17 cellular contexts compared by ENCODE assay signal in the genomic region with DNA sequence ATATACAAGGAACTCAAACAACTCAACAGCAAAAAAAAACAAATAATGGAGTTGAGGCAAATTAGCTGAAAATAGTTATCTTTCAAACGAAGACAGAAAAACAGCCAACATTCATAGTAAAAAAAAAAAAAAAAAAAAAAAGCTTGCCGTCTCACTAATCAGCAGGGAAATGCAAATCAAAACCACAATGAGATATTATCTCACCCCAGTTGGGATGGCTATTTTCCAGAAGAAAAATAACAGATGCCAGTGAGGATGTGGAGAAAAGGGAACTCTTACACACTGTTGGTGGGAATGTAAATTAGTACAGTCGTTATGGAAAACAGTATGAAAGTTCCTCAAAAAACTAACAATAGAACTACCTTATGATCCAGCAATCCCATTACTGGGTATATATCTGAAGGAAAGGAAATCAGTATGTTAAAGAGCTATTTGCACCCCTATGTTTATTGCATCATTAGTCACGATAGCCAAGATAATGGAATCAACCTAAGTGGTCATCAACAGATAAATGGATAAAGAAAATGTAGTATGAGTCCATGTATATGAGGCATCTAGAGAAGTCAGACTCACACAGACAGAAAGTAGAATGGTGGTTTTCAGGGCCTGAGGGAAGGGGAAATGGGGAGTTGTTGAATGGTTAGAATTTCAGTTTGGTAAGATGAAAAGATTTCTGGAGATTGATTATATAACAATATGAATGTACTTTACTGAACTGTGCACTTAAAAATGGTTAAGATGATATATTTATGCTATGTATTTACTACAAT. TPM values are rescaled to one million over a fixed set of nuclear protein-coding genes. Genes with fewer than 3 reads are reported as not detected.
A peak's percentile ranks its signal among the peaks of the same experiment; 100 is the strongest.
DNase-seq lines count a peak whose midpoint lies in the region; ATAC-seq and TF ChIP-seq lines count a peak whose summit lies in the region.
"Had no signal": no experiment of that assay in that cellular context is flagged by ENCODE, and none has a peak within 500 bp of the region (broad histone marks: within the 10 kb centered on the region; RNA-seq: fewer than 3 reads in every experiment).

No MANE protein-coding gene starts in this region.

- H3K27ac Mint-ChIP-seq in memory B cell, result peak overlapping the region; percentile 8
- H3K27ac Mint-ChIP-seq: B cell had no signal

- WGBS in mammary epithelial cell (ENCODE audit: low coverage, missing lambda C conversion rate), result 21% methylated on average over 4 of the region's 4 CpGs

- H3K4me3 ChIP-seq in upper lobe of right lung (no peak overlapping the region), mammary epithelial cell (replicated peaks in 1 of 3; ENCODE audit: insufficient read depth in 1 of 3, low read depth in 2 of 3, low read length in 3 of 3) (no peak overlapping the region)
- H3K4me3 ChIP-seq: gastroesophageal sphincter, mucosa of descending colon, prostate gland, vagina had no signal

- dilution Hi-C loops in mammary epithelial cell (cut with HindIII; ENCODE audit: low sequenced_read_pairs), result no loop called here

- ATAC-seq in memory B cell (ENCODE audit: low read depth), result no peak
- no peak for ATAC-seq in upper lobe of right lung
- ATAC-seq in HG02973 (IDR thresholded peaks at IDR 0.05; ENCODE audit: unreplicated experiment), result no peak
- no peak for ATAC-seq in GM19455 (IDR thresholded peaks at IDR 0.05; ENCODE audit: unreplicated experiment)
- ATAC-seq: gastroesophageal sphincter, mucosa of descending colon had no signal

- peaks cover 10% of the 10 kb centered on the region for H3K4me1 Mint-ChIP-seq in memory B cell

- in situ Hi-C loops in mammary epithelial cell (cut with MboI; ENCODE audit: low sequenced_read_pairs in 2 of 2), result no loop called here

- intact Hi-C loops in upper lobe of right lung (cut with DNase I) (no loop called here), mammary epithelial cell (cut with micrococcal nuclease) (no loop called here)

- no peaks in the 10 kb centered on the region for H4K20me1 ChIP-seq in mammary epithelial cell (ENCODE audit: insufficient read depth, low read length)

- peaks cover 16% of the 10 kb centered on the region for H3K36me3 ChIP-seq in upper lobe of right lung
- no peaks in the 10 kb centered on the region for H3K36me3 ChIP-seq in mammary epithelial cell (ENCODE audit: insufficient read depth, low read length)
- H3K36me3 ChIP-seq: prostate gland had no signal

- H2AFZ ChIP-seq in mammary epithelial cell (ENCODE audit: low read depth, low read length), result no peak overlapping the region

- TF ChIP-seq CTCF in upper lobe of right lung (IDR thresholded peaks at IDR 0.05) (no peak), mammary epithelial cell (conservative IDR thresholded peaks at IDR 0.05 in 1 of 2, IDR thresholded peaks at IDR 0.05 in 1 of 2; ENCODE audit: extremely low read depth in 1 of 2, insufficient read depth in 1 of 2, low read depth in 1 of 2, low read length in 2 of 2) (no peak)

- H3K4me3 Mint-ChIP-seq in memory B cell, result no peak overlapping the region
- H3K4me3 Mint-ChIP-seq: B cell had no signal

- no peaks in the 10 kb centered on the region for H3K27me3 Mint-ChIP-seq in memory B cell
- H3K27me3 Mint-ChIP-seq: B cell had no signal

- H3K79me2 ChIP-seq in mammary epithelial cell (ENCODE audit: insufficient read depth, low read length), result no peaks in the 10 kb centered on the region

- no peak overlapping the region for H3K4me2 ChIP-seq in mammary epithelial cell (ENCODE audit: insufficient read depth, low read depth, low read length)

- H3K27me3 ChIP-seq in upper lobe of right lung, result no peaks in the 10 kb centered on the region
- H3K27me3 ChIP-seq in mammary epithelial cell (ENCODE audit: insufficient read depth, low read length), result no peaks in the 10 kb centered on the region
- H3K27me3 ChIP-seq: gastroesophageal sphincter, vagina had no signal

- H3K9me3 Mint-ChIP-seq in memory B cell, result peaks cover 11% of the 10 kb centered on the region

- no peak overlapping the region for H3K27ac ChIP-seq in upper lobe of right lung
- no peak overlapping the region for H3K27ac ChIP-seq in mammary epithelial cell (ENCODE audit: insufficient read depth, low read depth, low read length)
- H3K27ac ChIP-seq: gastroesophageal sphincter, prostate gland, vagina had no signal

- BruUV-seq in mammary epithelial cell (replicated peaks; lab: Mats Ljungman, UMichigan), result no TSS peak

- H3K9ac ChIP-seq in mammary epithelial cell (ENCODE audit: insufficient read depth, low read length), result no peak overlapping the region

- H3K4me1 ChIP-seq in upper lobe of right lung (no peaks in the 10 kb centered on the region), mammary epithelial cell (ENCODE audit: insufficient read depth, low read length) (no peaks in the 10 kb centered on the region)
- H3K4me1 ChIP-seq: gastroesophageal sphincter, prostate gland, vagina had no signal

- peaks cover 48% of the 10 kb centered on the region for H3K36me3 Mint-ChIP-seq in memory B cell

- DNase-seq in DMS 273 (lab: John Stamatoyannopoulos, UW; ENCODE audit: unreplicated experiment) (peak; percentile 80), LHCN-M2 (ENCODE audit: low read depth) (peak; percentile 74), amniotic epithelial cell (ENCODE audit: low read depth) (peak; percentile 78), memory B cell (ENCODE audit: low spot score in 2 of 2) (no peak), upper lobe of right lung (no peak), mammary epithelial cell (no peak)
- DNase-seq: amniotic stem cell; effector CD8-positive, alpha-beta T cell; GOT3; MM.1S; mucosa of descending colon had no signal

- H3K9me3 ChIP-seq in upper lobe of right lung (no peaks in the 10 kb centered on the region), mammary epithelial cell (replicated peaks; ENCODE audit: insufficient read depth, low read length) (no peaks in the 10 kb centered on the region)
- H3K9me3 ChIP-seq: mucosa of descending colon, prostate gland, vagina had no signal

- CTCF ChIA-PET in mammary epithelial cell (lab: Charles Lee; ENCODE audit: low non-redundant PET), result no interaction called here

RNA-seq across cellular contexts. Expression of gene USP35, which starts 56.0 kb away (rescaled TPM):
- total RNA-seq in LHCN-M2 (2014; rRNA removed) (6.6 and 7.2 TPM in 2 replicates), upper lobe of right lung (7.1 TPM), mammary epithelial cell (10 to 100 TPM; 10.7 to 13.3 TPM)
- polyA plus RNA-seq in LHCN-M2 (2012), result 4.4 TPM
- 5.1 TPM for polyA plus RNA-seq in mammary epithelial cell
- 26.7 TPM for polyA minus RNA-seq in mammary epithelial cell

RNA-seq across cellular contexts. Expression of gene KCTD21, which starts 56.3 kb away (rescaled TPM):
- total RNA-seq in LHCN-M2 (2014; rRNA removed), result 7.2 and 7.6 TPM in 2 replicates
- 8.0 TPM for polyA plus RNA-seq in LHCN-M2 (2012)
- 10.9 TPM for total RNA-seq in upper lobe of right lung
- 1 to 10 TPM; 8.7 to 9.7 TPM for total RNA-seq in mammary epithelial cell
- 9.2 TPM for polyA plus RNA-seq in mammary epithelial cell
- polyA minus RNA-seq in mammary epithelial cell, result 43.7 TPM

Comparison
In these comparisons a context has a peak if more than half of its experiments do, and no peak if none do; other contexts are left out.
1. DNase-seq: peak in DMS 273 (single experiment), LHCN-M2 (single experiment) and amniotic epithelial cell (single experiment); none in memory B cell (0 of 2), upper lobe of right lung (single experiment) and mammary epithelial cell (single experiment).